2 cellular contexts compared by ENCODE assay signal in the genomic region with DNA sequence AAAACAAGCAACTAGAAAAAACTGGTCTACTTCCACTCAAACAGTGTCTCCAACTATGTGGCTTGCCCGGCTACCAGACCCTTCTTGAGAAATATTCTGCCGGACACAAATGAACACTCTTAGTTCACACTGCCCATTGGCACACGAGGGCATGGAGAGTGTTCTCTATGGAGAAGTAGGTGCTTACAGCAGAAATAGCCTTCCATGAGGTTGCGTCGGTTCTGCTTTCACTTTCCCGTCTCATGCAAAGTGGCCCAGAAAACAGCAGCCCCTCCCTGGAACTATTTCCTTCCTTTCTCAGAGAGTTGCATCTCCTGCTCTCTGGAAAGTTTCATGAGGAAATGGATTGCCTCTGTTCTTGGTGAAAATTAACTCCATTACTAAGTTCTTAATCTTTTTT.
TF ChIP-seq lines count a peak whose summit lies in the region.

No MANE protein-coding gene starts in this region.

TF ChIP-seq in GM12891, 5 proteins besides CTCF, POLR2A, EP300 and RAD21:
- TF ChIP-seq POLR2AphosphoS5 (IDR thresholded peaks at IDR 0.05; ENCODE audit: low read depth, low read length): no peak
- peak; percentile 73; the same call in 1 of the 2 replicates for TF ChIP-seq POU2F2 (IDR thresholded peaks at IDR 0.05; ENCODE audit: low read depth, low read length)
- TF ChIP-seq SPI1 (IDR thresholded peaks at IDR 0.05; ENCODE audit: low read depth, low read length): peak; percentile 74
- TF ChIP-seq TAF1 (IDR thresholded peaks at IDR 0.05; ENCODE audit: low read depth, low read length): peak; percentile 36; the same call in 1 of the 2 replicates

TF ChIP-seq in H1, 55 proteins besides CTCF, POLR2A, EP300 and RAD21:
- TF ChIP-seq SP2 (IDR thresholded peaks at IDR 0.05; ENCODE audit: low read length) (no peak), RFX5 (IDR thresholded peaks at IDR 0.05; ENCODE audit: borderline replicate concordance, low read depth, low read length) (no peak)
